In genomic region chr20:63350196-63350595, GRCh38 we compare ENCODE assay signal across 22 cellular contexts. TPM values are rescaled to one million over a fixed set of nuclear protein-coding genes. Genes with fewer than 3 reads are reported as not detected.
DNase-seq lines count a peak whose midpoint lies in the region; ATAC-seq, FAIRE-seq and TF ChIP-seq lines count a peak whose summit lies in the region.
"Had no signal": no experiment of that assay in that cellular context is flagged by ENCODE, and none has a peak within 500 bp of the region (broad histone marks: within the 10 kb centered on the region; RNA-seq: fewer than 3 reads in every experiment).

No MANE protein-coding gene starts in this region.

- H2AK5ac ChIP-seq in neuronal stem cell (ENCODE audit: low read depth, low read length), result no peak overlapping the region

- no peak overlapping the region for H3K9ac ChIP-seq in neuronal stem cell (ENCODE audit: low read depth, low read length, poor library complexity)
- H3K9ac ChIP-seq: GM23248 had no signal

- no peak for TF ChIP-seq CTCF in right atrium auricular region (IDR thresholded peaks at IDR 0.05)

- H3K4me1 ChIP-seq in right cardiac atrium (ENCODE audit: control insufficient read depth, insufficient read depth, low read length) (no peaks in the 10 kb centered on the region), right atrium auricular region (peaks cover 0 to 34% of the 10 kb centered on the region in 2 donors), neuronal stem cell (ENCODE audit: control insufficient read depth in 2 of 2, insufficient read depth in 1 of 2, low read depth in 1 of 2, low read length in 2 of 2) (peaks cover 6 to 15% of the 10 kb centered on the region in 2 donors)

- H3K14ac ChIP-seq in neuronal stem cell (ENCODE audit: low read length), result peak overlapping the region; percentile 31

- H3K9me3 ChIP-seq in right cardiac atrium (ENCODE audit: control insufficient read depth, low read length) (no peaks in the 10 kb centered on the region), right atrium auricular region (no peaks in the 10 kb centered on the region), neuronal stem cell (replicated peaks in 1 of 2; ENCODE audit: control insufficient read depth in 2 of 2, insufficient read depth in 1 of 2, low read depth in 1 of 2, low read length in 2 of 2) (peaks cover 2 to 3% of the 10 kb centered on the region in 2 donors)
- H3K9me3 ChIP-seq: BE2C had no signal

- in situ Hi-C loops in ACHN (cut with HindIII; ENCODE audit: low pct_ligation_motif_present, low pct_unique_long_range_greater_than_20kb, low sequenced_read_pairs), result no loop called here

- H3K23ac ChIP-seq in neuronal stem cell (ENCODE audit: low read depth, low read length, poor library complexity), result peak overlapping the region; percentile 48

- no peak overlapping the region for H3K4ac ChIP-seq in neuronal stem cell (ENCODE audit: low read length)

- no peak overlapping the region for H2AFZ ChIP-seq in neuronal stem cell (ENCODE audit: low read length)
- H2AFZ ChIP-seq: GM23248 had no signal

- ATAC-seq in right cardiac atrium (no peak), GM18870 (IDR thresholded peaks at IDR 0.05; ENCODE audit: unreplicated experiment) (no peak)
- ATAC-seq: HCT116 had no signal

- H3K4me3 ChIP-seq in right cardiac atrium (ENCODE audit: low read length), result no peak overlapping the region
- no peak overlapping the region for H3K4me3 ChIP-seq in right atrium auricular region
- H3K4me3 ChIP-seq in neuronal stem cell (ENCODE audit: low read length in 2 of 2), result peak overlapping the region in 1 of 2 donors; percentile 42
- H3K4me3 ChIP-seq: GM23248 had no signal

- H4K91ac ChIP-seq in neuronal stem cell (ENCODE audit: low read depth, low read length, poor library complexity), result no peak overlapping the region

- H3K36me3 ChIP-seq in right atrium auricular region, result no peaks in the 10 kb centered on the region
- no peaks in the 10 kb centered on the region for H3K36me3 ChIP-seq in neuronal stem cell (replicated peaks in 1 of 2; ENCODE audit: control insufficient read depth in 2 of 2, insufficient read depth in 2 of 2, low read length in 2 of 2)
- H3K36me3 ChIP-seq: BE2C had no signal

- H3K27me3 ChIP-seq in right cardiac atrium (ENCODE audit: control insufficient read depth, insufficient read depth) (no peaks in the 10 kb centered on the region), right atrium auricular region (no peaks in the 10 kb centered on the region), neuronal stem cell (ENCODE audit: control insufficient read depth in 3 of 3, insufficient read depth in 3 of 3, low read depth in 1 of 3, low read length in 3 of 3) (peaks cover 0 to 3% (median 0%) of the 10 kb centered on the region in 3 experiments)
- H3K27me3 ChIP-seq: BE2C had no signal

- peaks cover 11% of the 10 kb centered on the region for H3K79me1 ChIP-seq in neuronal stem cell (ENCODE audit: low read depth, low read length)

- H3K4me2 ChIP-seq in neuronal stem cell (ENCODE audit: insufficient read depth, low read length, poor library complexity, severe bottlenecking), result no peak overlapping the region

- H2BK5ac ChIP-seq in neuronal stem cell (ENCODE audit: low read length), result no peak overlapping the region

- 96% methylated on average over 32 of the region's 33 CpGs for WGBS in right cardiac atrium
- WGBS in neuronal stem cell (ENCODE audit: extremely low coverage in 2 of 2, insufficient read length in 2 of 2, insufficient replicate concordance in 1 of 2), 2 donors, result no CpG with 5 or more reads among the region's 33 CpGs

- H2BK15ac ChIP-seq in neuronal stem cell (ENCODE audit: low read length), result no peak overlapping the region

- peak in 2 of 3 donors; percentile 12 to 35 for DNase-seq in right cardiac atrium
- no peak for DNase-seq in right atrium auricular region (ENCODE audit: low spot score)
- DNase-seq in HTR-8/SVneo (ENCODE audit: insufficient read length, low spot score), result no peak
- no peak for DNase-seq in neuronal stem cell (ENCODE audit: low spot score)
- DNase-seq in ACHN, result no peak
- no peak for DNase-seq in dedifferentiated amniotic fluid mesenchymal stem cell (ENCODE audit: extremely low spot score)
- DNase-seq: BE2C; CD4-positive, alpha-beta memory T cell; DMS153; DMS79 treated with DMSO at 0.1 percent for 48 hours; EL; GM23248 had no signal

- peak overlapping the region; percentile 80 for H3K18ac ChIP-seq in neuronal stem cell (ENCODE audit: low read length)

- FAIRE-seq in HTR-8/SVneo (lab: Jason Lieb, UNC), result peak; percentile 97
- FAIRE-seq: A204.1, D721Med, G401.6, GM12892, H54 had no signal

- H3K27ac ChIP-seq in right cardiac atrium (ENCODE audit: low read length) (no peak overlapping the region), right atrium auricular region (no peak overlapping the region), neuronal stem cell (replicated peaks; ENCODE audit: low read length) (no peak overlapping the region)
- H3K27ac ChIP-seq: C4-2B, GM23248, HL-60 had no signal

- no peak overlapping the region for H2BK120ac ChIP-seq in neuronal stem cell (ENCODE audit: low read depth, low read length)

- intact Hi-C loops in right cardiac atrium (cut with DNase I), result no loop called here

- no peak overlapping the region for H4K8ac ChIP-seq in neuronal stem cell (ENCODE audit: low read depth, low read length)

- peak overlapping the region; percentile 66 for H2BK12ac ChIP-seq in neuronal stem cell (ENCODE audit: low read length)

RNA-seq across cellular contexts. Expression of gene CHRNA4, which starts 11.0 kb away (rescaled TPM):
- total RNA-seq in right cardiac atrium (under 1 TPM in 3 of 4 donors, not detected in 1; 0.17 to 0.54 (median 0.38) TPM), right atrium auricular region (not detected)
- polyA plus RNA-seq in right cardiac atrium, result 0.02 TPM
- polyA plus RNA-seq in neuronal stem cell (2013, experiment 1 of 2), result 0.29 TPM
- polyA plus RNA-seq in neuronal stem cell (2013, experiment 2 of 2), result 0.19 TPM
- total RNA-seq: CD4-positive, alpha-beta memory T cell; GM23248 had no signal
- polyA plus RNA-seq: AG04450; CD4-positive, alpha-beta memory T cell; GM23248 had no signal

RNA-seq across cellular contexts. Expression of gene COL20A1, which starts 57.2 kb away (rescaled TPM):
- total RNA-seq in right cardiac atrium (not detected), right atrium auricular region (not detected)
- polyA plus RNA-seq in right cardiac atrium, result not detected
- polyA plus RNA-seq in neuronal stem cell (2013, experiment 1 of 2), result 0.13 TPM
- polyA plus RNA-seq in neuronal stem cell (2013, experiment 2 of 2), result 0.08 TPM
- total RNA-seq: GM23248 had no signal
- polyA plus RNA-seq: AG04450; CD4-positive, alpha-beta memory T cell; GM23248 had no signal

Comparison
In these comparisons a context has a peak if more than half of its experiments do, and no peak if none do; other contexts are left out.
1. DNase-seq: peak in right cardiac atrium (2 of 3); none in right atrium auricular region (single experiment), HTR-8/SVneo (single experiment), neuronal stem cell (single experiment), ACHN (single experiment) and dedifferentiated amniotic fluid mesenchymal stem cell (single experiment).